In genomic region chr2:85921659-85922058, GRCh38 we compare ENCODE assay signal across 1 cellular context.
TF ChIP-seq lines count a peak whose summit lies in the region.

No MANE protein-coding gene starts in this region.

TF ChIP-seq in H1, 55 proteins besides CTCF, POLR2A, EP300 and RAD21:
- TF ChIP-seq PHF8 (conservative IDR thresholded peaks at IDR 0.05; ENCODE audit: low read depth, low read length) (no peak), KDM5A (IDR thresholded peaks at IDR 0.05; ENCODE audit: low read length) (no peak), GABPA (IDR thresholded peaks at IDR 0.05; ENCODE audit: borderline replicate concordance, insufficient read depth, low read length) (no peak), EGR1 (IDR thresholded peaks at IDR 0.05; ENCODE audit: borderline replicate concordance, low read depth, low read length) (no peak), KDM4A (IDR thresholded peaks at IDR 0.05; ENCODE audit: low read depth, low read length, severe bottlenecking) (no peak), CREB1 (IDR thresholded peaks at IDR 0.05) (no peak), RXRA (IDR thresholded peaks at IDR 0.05; ENCODE audit: insufficient read depth, low read depth, low read length) (no peak), MAFK (IDR thresholded peaks at IDR 0.05; ENCODE audit: low read depth, low read length) (no peak), EZH2 (IDR thresholded peaks at IDR 0.05; ENCODE audit: low read depth, low read length, severe bottlenecking) (no peak), SIRT6 (IDR thresholded peaks at IDR 0.05; ENCODE audit: low read length) (no peak), TAF7 (optimal IDR thresholded peaks at IDR 0.05; ENCODE audit: borderline replicate concordance, low read depth, low read length) (no peak), SP1 (IDR thresholded peaks at IDR 0.05; ENCODE audit: low read depth, low read length) (no peak), SIN3A (conservative IDR thresholded peaks at IDR 0.05 in 1 of 2, IDR thresholded peaks at IDR 0.05 in 1 of 2; ENCODE audit: low read depth in 1 of 2, low read length in 2 of 2) (no peak), TCF12 (IDR thresholded peaks at IDR 0.05; ENCODE audit: low read depth, low read length) (no peak), POU5F1 (IDR thresholded peaks at IDR 0.05; ENCODE audit: low read depth, low read length) (no peak), MAX (IDR thresholded peaks at IDR 0.05) (no peak), FOSL1 (IDR thresholded peaks at IDR 0.05; ENCODE audit: insufficient read depth, low read depth, low read length) (no peak), SAP30 (IDR thresholded peaks at IDR 0.05; ENCODE audit: insufficient read depth, insufficient replicate concordance, low read length) (no peak), SP2 (IDR thresholded peaks at IDR 0.05; ENCODE audit: low read length) (no peak), CHD7 (IDR thresholded peaks at IDR 0.05; ENCODE audit: insufficient replicate concordance, low read length) (no peak)
